In genomic region chr1:167757433-167758309, GRCh38 we compare ENCODE assay signal across 17 cellular contexts. TPM values are rescaled to one million over a fixed set of nuclear protein-coding genes. Genes with fewer than 3 reads are reported as not detected.
A peak's percentile ranks its signal among the peaks of the same experiment; 100 is the strongest.
DNase-seq lines count a peak whose midpoint lies in the region; ATAC-seq and TF ChIP-seq lines count a peak whose summit lies in the region.
"Had no signal": no experiment of that assay in that cellular context is flagged by ENCODE, and none has a peak within 500 bp of the region (broad histone marks: within the 10 kb centered on the region; RNA-seq: fewer than 3 reads in every experiment).

No MANE protein-coding gene starts in this region.

- no peak overlapping the region for H3K4me3 Mint-ChIP-seq in progenitor cell of endocrine pancreas (ENCODE audit: low read depth)
- no peak overlapping the region for H3K4me3 Mint-ChIP-seq in stimulated activated memory B cell treated with anti-CD40 and anti-IgM and Interleukin-4, amounts not matched to agents 10 μg/mL and 1 μg/mL and 100 μg/mL, for 72 hours
- H3K4me3 Mint-ChIP-seq: CD4-positive, alpha-beta memory T cell had no signal

- peaks cover 6% of the 10 kb centered on the region for H3K36me3 ChIP-seq in DOHH2 (ENCODE audit: control insufficient read depth, low read length)
- H3K36me3 ChIP-seq in heart right ventricle, result no peaks in the 10 kb centered on the region
- no peaks in the 10 kb centered on the region for H3K36me3 ChIP-seq in suprapubic skin
- H3K36me3 ChIP-seq: HAP-1 had no signal

- peaks cover 6% of the 10 kb centered on the region for H3K36me3 Mint-ChIP-seq in progenitor cell of endocrine pancreas (ENCODE audit: insufficient read depth)
- H3K36me3 Mint-ChIP-seq in stimulated activated memory B cell treated with anti-CD40 and anti-IgM and Interleukin-4, amounts not matched to agents 10 μg/mL and 1 μg/mL and 100 μg/mL, for 72 hours, result peaks cover 5% of the 10 kb centered on the region
- H3K36me3 Mint-ChIP-seq: CD4-positive, alpha-beta memory T cell had no signal

- H3K27me3 ChIP-seq in DOHH2 (ENCODE audit: control insufficient read depth, low read length) (no peaks in the 10 kb centered on the region), heart right ventricle (no peaks in the 10 kb centered on the region), suprapubic skin (no peaks in the 10 kb centered on the region)

- H3K4me1 Mint-ChIP-seq in progenitor cell of endocrine pancreas (ENCODE audit: low read depth), result peaks cover 52% of the 10 kb centered on the region
- H3K4me1 Mint-ChIP-seq in stimulated activated memory B cell treated with anti-CD40 and anti-IgM and Interleukin-4, amounts not matched to agents 10 μg/mL and 1 μg/mL and 100 μg/mL, for 72 hours, result peaks cover 62% of the 10 kb centered on the region

- WGBS in heart right ventricle, 2 donors, result 90 to 92% methylated on average over 4 of the region's 4 CpGs
- WGBS in suprapubic skin, result 91% methylated on average over 4 of the region's 4 CpGs

- H3K27me3 Mint-ChIP-seq in progenitor cell of endocrine pancreas, result no peaks in the 10 kb centered on the region
- H3K27me3 Mint-ChIP-seq in stimulated activated memory B cell treated with anti-CD40 and anti-IgM and Interleukin-4, amounts not matched to agents 10 μg/mL and 1 μg/mL and 100 μg/mL, for 72 hours, result no peaks in the 10 kb centered on the region
- H3K27me3 Mint-ChIP-seq: CD4-positive, alpha-beta memory T cell had no signal

- intact Hi-C loops in heart right ventricle (cut with DNase I), result loop anchor here in 1 of 10 donors (5.0 kb wide), 1 partner anchor 40 kb away; no protein-coding TSS in a partner anchor

- TF ChIP-seq CTCF in DOHH2 (IDR thresholded peaks at IDR 0.05; ENCODE audit: low read depth, low read length, poor library complexity, severe bottlenecking) (no peak), heart right ventricle (IDR thresholded peaks at IDR 0.05) (no peak), progenitor cell of endocrine pancreas (IDR thresholded peaks at IDR 0.05; ENCODE audit: unreplicated experiment) (no peak), suprapubic skin (IDR thresholded peaks at IDR 0.05) (no peak)

- TF ChIP-seq EP300 in suprapubic skin (IDR thresholded peaks at IDR 0.05), result no peak

- H3K4me3 ChIP-seq in DOHH2 (ENCODE audit: low read length), result peak overlapping the region; percentile 52; the same call in 1 of the 2 replicates
- no peak overlapping the region for H3K4me3 ChIP-seq in Jurkat, Clone E6-1 (ENCODE audit: low read length)
- H3K4me3 ChIP-seq in heart right ventricle, result no peak overlapping the region
- no peak overlapping the region for H3K4me3 ChIP-seq in suprapubic skin
- H3K4me3 ChIP-seq: HAP-1, PC-9 had no signal

- H3K79me2 ChIP-seq in DOHH2 (ENCODE audit: control insufficient read depth, low read length), result peaks cover 68% of the 10 kb centered on the region

- peak in 3 of 8 donors; percentile 14 to 32 (median 15) for ATAC-seq in heart right ventricle
- ATAC-seq in stimulated activated memory B cell treated with anti-CD40 and anti-IgM and Interleukin-4, amounts not matched to agents 10 μg/mL and 1 μg/mL and 100 μg/mL, for 72 hours, result no peak

- H3K4me1 ChIP-seq in DOHH2 (ENCODE audit: control insufficient read depth, low read length), result peaks cover 57% of the 10 kb centered on the region
- peaks cover 3 to 65% (median 31%) of the 10 kb centered on the region in 9 donors for H3K4me1 ChIP-seq in heart right ventricle
- H3K4me1 ChIP-seq in suprapubic skin, result peaks cover 41% of the 10 kb centered on the region

- H3F3A ChIP-seq in DOHH2 (ENCODE audit: control insufficient read depth, insufficient read depth), result peaks cover 30% of the 10 kb centered on the region

- H3K27ac Mint-ChIP-seq in progenitor cell of endocrine pancreas, result peak overlapping the region; percentile 81
- H3K27ac Mint-ChIP-seq in stimulated activated memory B cell treated with anti-CD40 and anti-IgM and Interleukin-4, amounts not matched to agents 10 μg/mL and 1 μg/mL and 100 μg/mL, for 72 hours, result no peak overlapping the region

- H3K9me2 ChIP-seq in DOHH2 (replicated peaks; ENCODE audit: control insufficient read depth, low read length), result no peaks in the 10 kb centered on the region; the same call in 1 of the 2 replicates

- H3K9me3 ChIP-seq in DOHH2 (ENCODE audit: control insufficient read depth, insufficient read depth, low read length), result no peaks in the 10 kb centered on the region
- H3K9me3 ChIP-seq in heart right ventricle, result no peaks in the 10 kb centered on the region
- H3K9me3 ChIP-seq in suprapubic skin, result no peaks in the 10 kb centered on the region
- H3K9me3 ChIP-seq: HAP-1 had no signal

- TF ChIP-seq POLR2A in erythroblast (IDR thresholded peaks at IDR 0.05; ENCODE audit: low read length) (no peak), suprapubic skin (IDR thresholded peaks at IDR 0.05) (no peak)

- DNase-seq in Jurkat, Clone E6-1 (ENCODE audit: low read depth, low spot score), result peak; percentile 52
- no peak for DNase-seq in heart right ventricle
- no peak for DNase-seq in progenitor cell of endocrine pancreas (ENCODE audit: low spot score, unreplicated experiment)
- no peak for DNase-seq in NCI-H2081 treated with DMSO at 0.1 percent for 48 hours (lab: John Stamatoyannopoulos, UW)
- no peak for DNase-seq in erythroblast (lab: John Stamatoyannopoulos, UW)
- no peak for DNase-seq in suprapubic skin (ENCODE audit: low spot score in 2 of 2)
- DNase-seq: ACHN; CD4-positive, alpha-beta memory T cell; DMS79; Kasumi-1; NCI-H2029; NCI-H748 treated with DMSO at 0.1 percent for 48 hours; PC-9; SW 1271 had no signal

- no peaks in the 10 kb centered on the region for H4K20me1 ChIP-seq in DOHH2 (ENCODE audit: control insufficient read depth, insufficient read depth, low read depth, low read length)

- H3K4me2 ChIP-seq in DOHH2 (ENCODE audit: low read length), result peak overlapping the region; percentile 72
- H3K4me2 ChIP-seq: PC-9 had no signal

- H3K27ac ChIP-seq in DOHH2 (ENCODE audit: low read depth, low read length), result peak overlapping the region; percentile 23; the same call in 1 of the 2 replicates
- H3K27ac ChIP-seq in heart right ventricle, result peak overlapping the region in 6 of 10 donors; percentile 5 to 59 (median 28)
- H3K27ac ChIP-seq in suprapubic skin, result no peak overlapping the region
- H3K27ac ChIP-seq: PC-9 had no signal

- peaks cover 3% of the 10 kb centered on the region for H3K9me3 Mint-ChIP-seq in progenitor cell of endocrine pancreas (ENCODE audit: low read depth)
- no peaks in the 10 kb centered on the region for H3K9me3 Mint-ChIP-seq in stimulated activated memory B cell treated with anti-CD40 and anti-IgM and Interleukin-4, amounts not matched to agents 10 μg/mL and 1 μg/mL and 100 μg/mL, for 72 hours
- H3K9me3 Mint-ChIP-seq: CD4-positive, alpha-beta memory T cell had no signal

RNA-seq across cellular contexts. Expression of gene MPZL1, which starts 35.9 kb away (rescaled TPM):
- polyA plus RNA-seq in Jurkat, Clone E6-1 (2012; ENCODE audit: insufficient read depth, insufficient read length), result 43.0 TPM
- total RNA-seq in heart right ventricle (10 to 100 TPM; 15.6 to 52.5 (median 25.2) TPM), progenitor cell of endocrine pancreas (127 and 133 TPM in 2 replicates), suprapubic skin (10 to 100 TPM; 37.1 to 52.3 (median 39.9) TPM)
- 10 to 100 TPM; 12.8 to 24.0 TPM for polyA plus RNA-seq in heart right ventricle
